ENCODE assay signal across 8 cellular contexts in the genomic region with DNA sequence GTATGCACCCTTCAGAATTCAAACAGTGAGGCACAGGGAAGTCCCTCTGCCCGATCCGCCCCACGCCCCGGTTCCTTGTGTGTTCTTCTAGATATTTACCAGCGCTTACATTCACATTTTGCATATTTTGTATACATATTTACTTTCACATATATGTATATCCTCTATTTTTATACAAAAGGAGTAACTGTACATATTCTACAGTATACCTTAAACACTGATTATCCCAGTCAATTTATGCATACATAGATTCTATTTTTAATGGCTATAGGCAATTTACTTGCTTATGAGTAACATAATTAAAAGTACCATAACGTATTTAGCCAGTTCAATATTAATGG. TPM values are rescaled to one million over a fixed set of nuclear protein-coding genes. Genes with fewer than 3 reads are reported as not detected.
A peak's percentile ranks its signal among the peaks of the same experiment; 100 is the strongest.
DNase-seq lines count a peak whose midpoint lies in the region; ATAC-seq and TF ChIP-seq lines count a peak whose summit lies in the region.

No MANE protein-coding gene starts in this region.

- H3K9me2 ChIP-seq in Karpas-422 (replicated peaks; ENCODE audit: insufficient read depth, low read length), result no peaks in the 10 kb centered on the region

- peaks cover 19% of the 10 kb centered on the region for H3K4me1 ChIP-seq in Karpas-422 (ENCODE audit: low read length)

- peak overlapping the region; percentile 94 for H3K4me3 Mint-ChIP-seq in natural killer cell

- H2AFZ ChIP-seq in Karpas-422 (ENCODE audit: low read length), result peak overlapping the region; percentile 84

- no peak for TF ChIP-seq CTCF in AG10803 (conservative IDR thresholded peaks at IDR 0.05; ENCODE audit: low read length)
- TF ChIP-seq CTCF in cardiac fibroblast (IDR thresholded peaks at IDR 0.05; ENCODE audit: low read depth, low read length), result no peak
- peak; percentile 28 for TF ChIP-seq CTCF in natural killer cell (IDR thresholded peaks at IDR 0.05)

- no peaks in the 10 kb centered on the region for H3K36me3 Mint-ChIP-seq in natural killer cell

- peaks cover 36% of the 10 kb centered on the region for H3K79me2 ChIP-seq in Karpas-422 (ENCODE audit: low read length)

- no peak for DNase-seq in AG10803 (ENCODE audit: low read depth)
- no peak for DNase-seq in Karpas-422
- DNase-seq in cardiac fibroblast (ENCODE audit: low read depth in 2 of 2), result no peak
- no peak for DNase-seq in natural killer cell
- no peak for DNase-seq in NCI-H128 (lab: John Stamatoyannopoulos, UW; ENCODE audit: unreplicated experiment)
- no peak for DNase-seq in SK-N-DZ (ENCODE audit: low spot score)

- no peaks in the 10 kb centered on the region for H3K27me3 ChIP-seq in Karpas-422 (ENCODE audit: low read length)

- no peak for ATAC-seq in natural killer cell
- ATAC-seq in GM18520 (IDR thresholded peaks at IDR 0.05; ENCODE audit: unreplicated experiment), result no peak
- ATAC-seq in GM21576 (IDR thresholded peaks at IDR 0.05; ENCODE audit: unreplicated experiment), result no peak

- H3K4me1 Mint-ChIP-seq in natural killer cell, result peaks cover 20 to 33% of the 10 kb centered on the region in 2 donors

- no peaks in the 10 kb centered on the region for H3K9me3 Mint-ChIP-seq in natural killer cell

- H3K27me3 Mint-ChIP-seq in natural killer cell (ENCODE audit: low read depth in 2 of 2), result peaks cover 0 to 3% of the 10 kb centered on the region in 2 donors

- H3K9me3 ChIP-seq in Karpas-422 (ENCODE audit: low read length), result no peaks in the 10 kb centered on the region

- H3K36me3 ChIP-seq in Karpas-422 (ENCODE audit: insufficient read depth, low read length), result peaks cover 16% of the 10 kb centered on the region

- H3K4me3 ChIP-seq in AG10803 (ENCODE audit: low read length) (peak overlapping the region; percentile 99), Karpas-422 (ENCODE audit: low read length) (peak overlapping the region; percentile 81), cardiac fibroblast (replicated peaks in 1 of 2; ENCODE audit: low read depth in 2 of 2, low read length in 2 of 2) (peak overlapping the region; percentile 95 to 98)

- peak overlapping the region; percentile 91 for H3K4me2 ChIP-seq in Karpas-422 (ENCODE audit: low read depth, low read length, poor library complexity, severe bottlenecking)

- H3K27ac Mint-ChIP-seq in natural killer cell, result peak overlapping the region; percentile 95 to 96

- H4K20me1 ChIP-seq in Karpas-422 (ENCODE audit: insufficient read depth, low read depth, low read length), result 0 out of 2 replicates have a peak, but pooled peaks cover 4% of the 10 kb centered on the region

- H3K27ac ChIP-seq in Karpas-422 (ENCODE audit: low read length), result no peak overlapping the region

- intact Hi-C loops in natural killer cell (cut with micrococcal nuclease), result no loop called here

- H3K9ac ChIP-seq in Karpas-422 (ENCODE audit: low read length), result peak overlapping the region; percentile 89

RNA-seq across cellular contexts. Expression of a gene that starts 0.3 kb away (rescaled TPM):
- total RNA-seq in Karpas-422 (2014; rRNA removed; shearing (Covaris generic); ENCODE audit: low replicate concordance), result 46.4 and 84.2 TPM in 2 replicates
- total RNA-seq in natural killer cell, result 10 to 100 TPM; 45.7 to 50.2 (median 46.6) TPM
- 20.3 and 20.7 TPM in 2 replicates for polyA plus RNA-seq in SK-N-DZ (2014; cell fraction: cytosol; rRNA removed)
- 7.7 and 14.2 TPM in 2 replicates for polyA plus RNA-seq in SK-N-DZ (2014; cell fraction: nucleus; rRNA removed)

RNA-seq across cellular contexts. Expression of a gene that starts 3.8 kb away (rescaled TPM):
- not detected in 2 replicates for total RNA-seq in Karpas-422 (2014; rRNA removed; shearing (Covaris generic); ENCODE audit: low replicate concordance)
- total RNA-seq in natural killer cell, result not detected
- polyA plus RNA-seq in SK-N-DZ (2014; cell fraction: cytosol; rRNA removed), result 0.07 TPM in 1 of 2 replicates, not detected in the other
- polyA plus RNA-seq in SK-N-DZ (2014; cell fraction: nucleus; rRNA removed), result not detected in 2 replicates

RNA-seq across cellular contexts. Expression of a gene that starts 43.1 kb away (rescaled TPM):
- 37.4 and 78.0 TPM in 2 replicates for total RNA-seq in Karpas-422 (2014; rRNA removed; shearing (Covaris generic); ENCODE audit: low replicate concordance)
- 10 to 100 TPM; 20.4 to 24.1 (median 22.8) TPM for total RNA-seq in natural killer cell
- 89.4 and 96.9 TPM in 2 replicates for polyA plus RNA-seq in SK-N-DZ (2014; cell fraction: cytosol; rRNA removed)
- polyA plus RNA-seq in SK-N-DZ (2014; cell fraction: nucleus; rRNA removed), result 40.1 and 95.2 TPM in 2 replicates

RNA-seq across cellular contexts. Expression of a gene that starts 48.5 kb away (rescaled TPM):
- total RNA-seq in Karpas-422 (2014; rRNA removed; shearing (Covaris generic); ENCODE audit: low replicate concordance), result 32.3 and 73.8 TPM in 2 replicates
- 10 to 100 TPM; 23.8 to 27.3 (median 25.3) TPM for total RNA-seq in natural killer cell
- 53.0 and 65.2 TPM in 2 replicates for polyA plus RNA-seq in SK-N-DZ (2014; cell fraction: cytosol; rRNA removed)
- polyA plus RNA-seq in SK-N-DZ (2014; cell fraction: nucleus; rRNA removed), result 43.2 and 70.2 TPM in 2 replicates
